In the genomic region with DNA sequence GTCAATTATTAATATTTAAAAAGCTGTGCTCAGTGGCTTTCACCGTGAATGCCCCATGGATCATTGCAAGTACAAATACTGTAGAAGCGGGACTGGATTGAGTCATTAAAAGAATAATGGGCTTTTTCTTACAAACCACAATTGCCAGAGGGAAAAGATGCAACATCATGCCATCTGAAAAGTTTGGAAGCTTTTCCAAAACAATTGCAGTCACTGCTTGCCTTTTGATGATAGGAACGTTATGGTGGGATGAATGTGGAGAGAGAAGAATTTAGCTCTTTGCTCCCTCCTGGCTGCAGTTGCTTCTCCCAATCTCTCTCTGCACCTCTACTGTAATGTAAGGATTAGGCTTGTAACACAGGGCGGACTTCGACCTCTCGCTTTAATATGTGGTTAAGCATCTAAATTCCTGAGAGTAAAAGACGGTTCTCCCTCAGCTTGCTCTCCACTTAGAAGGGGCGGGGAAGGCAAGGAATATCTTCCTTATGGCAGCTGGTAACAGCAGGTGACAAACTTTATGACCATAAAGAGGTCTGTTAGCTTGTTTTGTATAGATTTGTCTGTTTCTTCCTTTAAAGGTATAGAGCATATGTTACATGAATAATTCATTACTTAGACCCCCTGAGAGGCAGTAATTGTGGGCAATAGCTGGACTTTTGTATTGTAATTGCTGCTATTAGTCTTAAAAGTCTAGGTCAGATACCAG, we compare ENCODE assay signal across 8 cellular contexts.
DNase-seq lines count a peak whose midpoint lies in the region; FAIRE-seq and TF ChIP-seq lines count a peak whose summit lies in the region.

No MANE protein-coding gene starts in this region.

- H3K4me3 Mint-ChIP-seq in CD14-positive monocyte, result peak overlapping the region; percentile 87 to 96

- H3K14ac ChIP-seq in mesenchymal stem cell (ENCODE audit: low read length in 2 of 2), result no peak overlapping the region

- H4K8ac ChIP-seq in mesenchymal stem cell (ENCODE audit: low read length), result no peak overlapping the region

- no peak overlapping the region for H3K23ac ChIP-seq in mesenchymal stem cell (ENCODE audit: low read length in 2 of 2)

- H3K4me1 Mint-ChIP-seq in CD14-positive monocyte, result peaks cover 74% of the 10 kb centered on the region

- intact Hi-C loops in CD14-positive monocyte (cut with micrococcal nuclease), result no loop called here

- H2BK12ac ChIP-seq in mesenchymal stem cell (ENCODE audit: low read length in 2 of 2), result no peak overlapping the region

- H3K4me1 ChIP-seq in mesenchymal stem cell (ENCODE audit: control insufficient read depth, insufficient read depth, low read depth, low read length), result peaks cover 16% of the 10 kb centered on the region

- DNase-seq in CD14-positive monocyte (ENCODE audit: low spot score) (no peak), NCI-H146 (lab: John Stamatoyannopoulos, UW) (peak; percentile 98), bronchial epithelial cell (ENCODE audit: low read depth) (peak; percentile 30), mesenchymal stem cell (no peak), HuH-7 (ENCODE audit: low spot score) (no peak), KG1 (lab: John Stamatoyannopoulos, UW) (no peak), SKM-1 (lab: John Stamatoyannopoulos, UW; ENCODE audit: unreplicated experiment) (no peak), anterior cingulate cortex (lab: John Stamatoyannopoulos, UW) (no peak)

- no peak overlapping the region for H3K4ac ChIP-seq in mesenchymal stem cell (ENCODE audit: low read depth in 1 of 2, low read length in 2 of 2)

- H2BK120ac ChIP-seq in mesenchymal stem cell (ENCODE audit: low read depth, low read length), result no peak overlapping the region

- H3K27ac Mint-ChIP-seq in CD14-positive monocyte, result peak overlapping the region in 3 of 7 donors; percentile 37 to 59 (median 48)

- no peak for FAIRE-seq in bronchial epithelial cell (lab: Jason Lieb, UNC)

- no peaks in the 10 kb centered on the region for H3K27me3 Mint-ChIP-seq in CD14-positive monocyte (ENCODE audit: low read depth in 3 of 3)

- H3K36me3 Mint-ChIP-seq in CD14-positive monocyte, result peaks cover 15 to 21% of the 10 kb centered on the region in 2 donors

- peak overlapping the region; percentile 54 for H3K4me2 ChIP-seq in mesenchymal stem cell (ENCODE audit: low read length, poor library complexity, severe bottlenecking)

- H2BK15ac ChIP-seq in mesenchymal stem cell (ENCODE audit: low read depth, poor library complexity, severe bottlenecking), result no peak overlapping the region

- H3K9ac ChIP-seq in mesenchymal stem cell (ENCODE audit: low read length), result no peak overlapping the region

- H2AFZ ChIP-seq in mesenchymal stem cell (ENCODE audit: low read depth, low read length), result no peak overlapping the region

- H2BK5ac ChIP-seq in mesenchymal stem cell (ENCODE audit: low read depth, low read length, poor library complexity, severe bottlenecking), result no peak overlapping the region

- H3K9me3 ChIP-seq in mesenchymal stem cell (ENCODE audit: control insufficient read depth, low read length), result no peaks in the 10 kb centered on the region

- peaks cover 5% of the 10 kb centered on the region for H3K79me1 ChIP-seq in mesenchymal stem cell (replicated peaks; ENCODE audit: low read length, poor library complexity, severe bottlenecking)

- peak overlapping the region; percentile 93 for H3K27ac ChIP-seq in mesenchymal stem cell (ENCODE audit: low read length, poor library complexity, severe bottlenecking)

- H3K4me3 ChIP-seq in bronchial epithelial cell (ENCODE audit: low read depth, low read length), result no peak overlapping the region
- no peak overlapping the region for H3K4me3 ChIP-seq in mesenchymal stem cell (ENCODE audit: insufficient read depth in 1 of 2, low read depth in 1 of 2, low read length in 2 of 2)

- peaks cover 0 to 4% (median 0%) of the 10 kb centered on the region in 7 donors for H3K9me3 Mint-ChIP-seq in CD14-positive monocyte

- H2AK5ac ChIP-seq in mesenchymal stem cell (ENCODE audit: low read length, severe bottlenecking), result no peak overlapping the region

- H3K27me3 ChIP-seq in bronchial epithelial cell (ENCODE audit: control insufficient read depth, insufficient read depth, low read length) (no peaks in the 10 kb centered on the region), mesenchymal stem cell (ENCODE audit: control insufficient read depth in 1 of 2, insufficient read depth in 1 of 2, low read length in 2 of 2) (no peaks in the 10 kb centered on the region)

- no peak overlapping the region for H3K18ac ChIP-seq in mesenchymal stem cell (ENCODE audit: low read depth in 1 of 2, low read length in 2 of 2)

- no peak overlapping the region for H4K91ac ChIP-seq in mesenchymal stem cell (ENCODE audit: low read length)

- TF ChIP-seq CTCF in CD14-positive monocyte (IDR thresholded peaks at IDR 0.05) (no peak), bronchial epithelial cell (IDR thresholded peaks at IDR 0.05; ENCODE audit: insufficient read depth, low read length, severe bottlenecking) (no peak)

- WGBS in mesenchymal stem cell, result 84% methylated on average over 8 of the region's 8 CpGs

- H3K36me3 ChIP-seq in bronchial epithelial cell (ENCODE audit: control insufficient read depth, insufficient read depth, low read length) (no peaks in the 10 kb centered on the region), mesenchymal stem cell (ENCODE audit: control insufficient read depth in 1 of 2, insufficient read depth in 2 of 2, low read depth in 1 of 2, low read length in 2 of 2) (no peaks in the 10 kb centered on the region)

Comparison
In these comparisons a context has a peak if more than half of its experiments do, and no peak if none do; other contexts are left out.
1. DNase-seq: peak in NCI-H146 (single experiment) and bronchial epithelial cell (single experiment); none in CD14-positive monocyte (single experiment), mesenchymal stem cell (single experiment), HuH-7 (single experiment), KG1 (single experiment), SKM-1 (single experiment) and anterior cingulate cortex (0 of 58).